Comparison of ENCODE assay signal across 13 cellular contexts in genomic region chr13:110359840-110360301, GRCh38. TPM values are rescaled to one million over a fixed set of nuclear protein-coding genes. Genes with fewer than 3 reads are reported as not detected.
DNase-seq lines count a peak whose midpoint lies in the region; ATAC-seq and TF ChIP-seq lines count a peak whose summit lies in the region.
"Had no signal": no experiment of that assay in that cellular context is flagged by ENCODE, and none has a peak within 500 bp of the region (broad histone marks: within the 10 kb centered on the region; RNA-seq: fewer than 3 reads in every experiment).

No MANE protein-coding gene starts in this region.

- no peaks in the 10 kb centered on the region for H3K4me1 Mint-ChIP-seq in natural killer cell treated with Interleukin-12 subunit alpha and Interleukin-12 subunit beta and Interleukin-15 and Interleukin-18, amount 100 ng/mL, for 72 hours (ENCODE audit: low read depth in 2 of 2)
- H3K4me1 Mint-ChIP-seq in activated CD4-positive, alpha-beta T cell treated with anti-CD3 and anti-CD28 coated beads, Interleukin-2, amount 10 ng/mL, durations not matched to agents 24 days and 14 days, result no peaks in the 10 kb centered on the region
- no peaks in the 10 kb centered on the region for H3K4me1 Mint-ChIP-seq in activated CD8-positive, alpha-beta T cell treated with anti-CD3 and anti-CD28 coated beads, Interleukin-2, amount 10 ng/mL, durations not matched to agents 7 days and 5 days (ENCODE audit: low read depth)

- DNase-seq in AG04449 (ENCODE audit: low read depth, low spot score) (peak; percentile 74), SJSA1 (ENCODE audit: low read depth in 1 of 2, low spot score in 2 of 2) (peak; percentile 87 to 88), esophagus muscularis mucosa (ENCODE audit: extremely low spot score) (no peak), iPS-NIHi7 (ENCODE audit: extremely low spot score) (no peak)
- DNase-seq in natural killer cell treated with Interleukin-12 subunit alpha and Interleukin-12 subunit beta and Interleukin-15 and Interleukin-18, amount 100 ng/mL, for 72 hours (ENCODE audit: low spot score), result no peak
- DNase-seq in activated CD4-positive, alpha-beta T cell treated with anti-CD3 and anti-CD28 coated beads, Interleukin-2, amount 10 ng/mL, durations not matched to agents 24 days and 14 days, result no peak
- DNase-seq in activated CD8-positive, alpha-beta T cell treated with anti-CD3 and anti-CD28 coated beads, Interleukin-2, amount 10 ng/mL, durations not matched to agents 7 days and 5 days, result no peak
- DNase-seq: activated naive CD4-positive, alpha-beta T cell treated with Interleukin-2 at 50 U/mL for 16 hours; foreskin fibroblast; NCI-H510A had no signal

- TF ChIP-seq CTCF in AG04449 (IDR thresholded peaks at IDR 0.05; ENCODE audit: insufficient read depth, low read length, missing control alignments) (no peak), esophagus muscularis mucosa (IDR thresholded peaks at IDR 0.05) (no peak), neural cell (IDR thresholded peaks at IDR 0.05; ENCODE audit: poor library complexity, severe bottlenecking) (no peak)

- no peak overlapping the region for H3K4me3 ChIP-seq in AG04449 (ENCODE audit: low read depth, low read length)
- no peak overlapping the region for H3K4me3 ChIP-seq in SJSA1
- no peak overlapping the region for H3K4me3 ChIP-seq in esophagus muscularis mucosa
- no peak overlapping the region for H3K4me3 ChIP-seq in neural cell (ENCODE audit: low read length)

- POLR2A ChIA-PET in AG04449 (lab: Yijun Ruan, JAX), result no interaction called here
- POLR2A ChIA-PET in activated CD8-positive, alpha-beta T cell treated with anti-CD3 and anti-CD28 coated beads, Interleukin-2, amount 10 ng/mL, durations not matched to agents 7 days and 5 days (lab: Charles Lee), result no interaction called here

- H3K36me3 Mint-ChIP-seq in natural killer cell treated with Interleukin-12 subunit alpha and Interleukin-12 subunit beta and Interleukin-15 and Interleukin-18, amount 100 ng/mL, for 72 hours, result no peaks in the 10 kb centered on the region
- no peaks in the 10 kb centered on the region for H3K36me3 Mint-ChIP-seq in activated CD4-positive, alpha-beta T cell treated with anti-CD3 and anti-CD28 coated beads, Interleukin-2, amount 10 ng/mL, durations not matched to agents 24 days and 14 days (ENCODE audit: low read depth)
- no peaks in the 10 kb centered on the region for H3K36me3 Mint-ChIP-seq in activated CD8-positive, alpha-beta T cell treated with anti-CD3 and anti-CD28 coated beads, Interleukin-2, amount 10 ng/mL, durations not matched to agents 7 days and 5 days (ENCODE audit: low read depth)

- no peaks in the 10 kb centered on the region for H3K9me3 ChIP-seq in SJSA1 (replicated peaks)
- no peaks in the 10 kb centered on the region for H3K9me3 ChIP-seq in esophagus muscularis mucosa
- H3K9me3 ChIP-seq in neural cell (ENCODE audit: low read length), result no peaks in the 10 kb centered on the region
- H3K9me3 ChIP-seq: neutrophil had no signal

- ATAC-seq in natural killer cell treated with Interleukin-12 subunit alpha and Interleukin-12 subunit beta and Interleukin-15 and Interleukin-18, amount 100 ng/mL, for 72 hours, result no peak
- ATAC-seq in activated CD8-positive, alpha-beta T cell treated with anti-CD3 and anti-CD28 coated beads, Interleukin-2, amount 10 ng/mL, durations not matched to agents 7 days and 5 days, result no peak
- ATAC-seq: Panc1 had no signal

- no peaks in the 10 kb centered on the region for H3F3A ChIP-seq in neural cell (ENCODE audit: insufficient read depth, low read length, poor library complexity, severe bottlenecking)

- no peak overlapping the region for H3K27ac Mint-ChIP-seq in natural killer cell treated with Interleukin-12 subunit alpha and Interleukin-12 subunit beta and Interleukin-15 and Interleukin-18, amount 100 ng/mL, for 72 hours
- no peak overlapping the region for H3K27ac Mint-ChIP-seq in activated CD4-positive, alpha-beta T cell treated with anti-CD3 and anti-CD28 coated beads, Interleukin-2, amount 10 ng/mL, durations not matched to agents 24 days and 14 days
- H3K27ac Mint-ChIP-seq in activated CD8-positive, alpha-beta T cell treated with anti-CD3 and anti-CD28 coated beads, Interleukin-2, amount 10 ng/mL, durations not matched to agents 7 days and 5 days, result no peak overlapping the region

- H3K4me1 ChIP-seq in SJSA1 (replicated peaks), result peaks cover 29% of the 10 kb centered on the region
- peaks cover 43 to 78% (median 74%) of the 10 kb centered on the region in 4 donors for H3K4me1 ChIP-seq in esophagus muscularis mucosa

- no peak overlapping the region for H3K4me2 ChIP-seq in neural cell (ENCODE audit: low read length)

- TF ChIP-seq POLR2A in esophagus muscularis mucosa (IDR thresholded peaks at IDR 0.05; ENCODE audit: low read depth), result no peak

- TF ChIP-seq RAD21 in neural cell (conservative IDR thresholded peaks at IDR 0.05), result no peak

- H3K4me3 Mint-ChIP-seq in natural killer cell treated with Interleukin-12 subunit alpha and Interleukin-12 subunit beta and Interleukin-15 and Interleukin-18, amount 100 ng/mL, for 72 hours, result no peak overlapping the region
- no peak overlapping the region for H3K4me3 Mint-ChIP-seq in activated CD4-positive, alpha-beta T cell treated with anti-CD3 and anti-CD28 coated beads, Interleukin-2, amount 10 ng/mL, durations not matched to agents 24 days and 14 days
- H3K4me3 Mint-ChIP-seq in activated CD8-positive, alpha-beta T cell treated with anti-CD3 and anti-CD28 coated beads, Interleukin-2, amount 10 ng/mL, durations not matched to agents 7 days and 5 days, result no peak overlapping the region

- no peaks in the 10 kb centered on the region for H3K9me2 ChIP-seq in neural cell (ENCODE audit: insufficient read depth, low read length)

- CTCF ChIA-PET in AG04449 (lab: Yijun Ruan, JAX), result interaction anchor here (0.8 to 2.4 kb wide), 3 partner anchors 44 to 127 kb away, joined by 3 to 7 read pairs (median 5); no protein-coding TSS in a partner anchor
- CTCF ChIA-PET in activated CD8-positive, alpha-beta T cell treated with anti-CD3 and anti-CD28 coated beads, Interleukin-2, amount 10 ng/mL, durations not matched to agents 7 days and 5 days (lab: Charles Lee), result no interaction called here

- H3K27ac ChIP-seq in SJSA1, result peak overlapping the region; percentile 71
- peak overlapping the region; percentile 83 to 93 (median 88) for H3K27ac ChIP-seq in esophagus muscularis mucosa (replicated peaks in 1 of 4)
- peak overlapping the region; percentile 30 for H3K27ac ChIP-seq in neural cell (ENCODE audit: low read length)
- H3K27ac ChIP-seq: neutrophil had no signal

- H3K9me3 Mint-ChIP-seq in natural killer cell treated with Interleukin-12 subunit alpha and Interleukin-12 subunit beta and Interleukin-15 and Interleukin-18, amount 100 ng/mL, for 72 hours, result no peaks in the 10 kb centered on the region
- H3K9me3 Mint-ChIP-seq in activated CD4-positive, alpha-beta T cell treated with anti-CD3 and anti-CD28 coated beads, Interleukin-2, amount 10 ng/mL, durations not matched to agents 24 days and 14 days, result no peaks in the 10 kb centered on the region
- no peaks in the 10 kb centered on the region for H3K9me3 Mint-ChIP-seq in activated CD8-positive, alpha-beta T cell treated with anti-CD3 and anti-CD28 coated beads, Interleukin-2, amount 10 ng/mL, durations not matched to agents 7 days and 5 days (ENCODE audit: insufficient read depth)

- H2AFZ ChIP-seq in neural cell (ENCODE audit: low read depth, low read length), result no peak overlapping the region

- no peaks in the 10 kb centered on the region for H3K27me3 ChIP-seq in SJSA1 (replicated peaks)
- H3K27me3 ChIP-seq in esophagus muscularis mucosa, result no peaks in the 10 kb centered on the region
- no peaks in the 10 kb centered on the region for H3K27me3 ChIP-seq in neural cell (ENCODE audit: insufficient read depth, low read depth, low read length)

- no peak for TF ChIP-seq EP300 in esophagus muscularis mucosa (IDR thresholded peaks at IDR 0.05)
- no peak for TF ChIP-seq EP300 in neural cell (conservative IDR thresholded peaks at IDR 0.05; ENCODE audit: poor library complexity, severe bottlenecking)

- no peaks in the 10 kb centered on the region for H4K20me1 ChIP-seq in neural cell (ENCODE audit: insufficient read depth)

- intact Hi-C loops in esophagus muscularis mucosa (cut with DNase I), result no loop called here
- intact Hi-C loops in activated CD4-positive, alpha-beta T cell treated with anti-CD3 and anti-CD28 coated beads, Interleukin-2, amount 10 ng/mL, durations not matched to agents 24 days and 14 days (cut with micrococcal nuclease), result no loop called here

- H3K27me3 Mint-ChIP-seq in natural killer cell treated with Interleukin-12 subunit alpha and Interleukin-12 subunit beta and Interleukin-15 and Interleukin-18, amount 100 ng/mL, for 72 hours, result peaks cover 7 to 24% of the 10 kb centered on the region in 2 donors
- H3K27me3 Mint-ChIP-seq in activated CD4-positive, alpha-beta T cell treated with anti-CD3 and anti-CD28 coated beads, Interleukin-2, amount 10 ng/mL, durations not matched to agents 24 days and 14 days, result peaks cover 2% of the 10 kb centered on the region
- H3K27me3 Mint-ChIP-seq in activated CD8-positive, alpha-beta T cell treated with anti-CD3 and anti-CD28 coated beads, Interleukin-2, amount 10 ng/mL, durations not matched to agents 7 days and 5 days (ENCODE audit: low read depth), result no peaks in the 10 kb centered on the region

- H3K9ac ChIP-seq in neural cell (ENCODE audit: low read length), result no peak overlapping the region

- H3K79me2 ChIP-seq in neural cell (replicated peaks; ENCODE audit: insufficient read depth, low read length), result no peaks in the 10 kb centered on the region

- H3K36me3 ChIP-seq in SJSA1 (peaks cover 54% of the 10 kb centered on the region), esophagus muscularis mucosa (peaks cover 0 to 29% (median 12%) of the 10 kb centered on the region in 4 donors), neural cell (ENCODE audit: insufficient read depth, low read length) (no peaks in the 10 kb centered on the region)
- H3K36me3 ChIP-seq: neutrophil had no signal

- 53% methylated on average over 7 of the region's 7 CpGs for WGBS in esophagus muscularis mucosa

RNA-seq across cellular contexts. Expression of gene COL4A2, which starts 52.8 kb away (rescaled TPM):
- total RNA-seq in SJSA1 (2014; rRNA removed; shearing (Covaris generic)), result 677 and 741 TPM in 2 replicates
- total RNA-seq in esophagus muscularis mucosa, result 100 to 1,000 TPM; 419 to 931 (median 555) TPM
- polyA plus RNA-seq in neural cell, result 30.8 and 38.7 TPM in 2 replicates
- 86.7 and 110 TPM in 2 replicates for polyA minus RNA-seq in neural cell
- not detected for total RNA-seq in natural killer cell treated with Interleukin-12 subunit alpha and Interleukin-12 subunit beta and Interleukin-15 and Interleukin-18, amount 100 ng/mL, for 72 hours
- total RNA-seq in activated CD4-positive, alpha-beta T cell treated with anti-CD3 and anti-CD28 coated beads, Interleukin-2, amount 10 ng/mL, durations not matched to agents 24 days and 14 days, result not detected in 2 replicates
- total RNA-seq in activated CD8-positive, alpha-beta T cell treated with anti-CD3 and anti-CD28 coated beads, Interleukin-2, amount 10 ng/mL, durations not matched to agents 7 days and 5 days, result not detected

RNA-seq across cellular contexts. Expression of gene COL4A1, which starts 52.9 kb away (rescaled TPM):
- 489 and 591 TPM in 2 replicates for total RNA-seq in SJSA1 (2014; rRNA removed; shearing (Covaris generic))
- 100 to 1,000 TPM; 328 to 578 (median 405) TPM for total RNA-seq in esophagus muscularis mucosa
- 13.1 and 13.2 TPM in 2 replicates for polyA plus RNA-seq in neural cell
- 13.4 and 16.2 TPM in 2 replicates for polyA minus RNA-seq in neural cell
- total RNA-seq in natural killer cell treated with Interleukin-12 subunit alpha and Interleukin-12 subunit beta and Interleukin-15 and Interleukin-18, amount 100 ng/mL, for 72 hours, result not detected
- not detected in 2 replicates for total RNA-seq in activated CD4-positive, alpha-beta T cell treated with anti-CD3 and anti-CD28 coated beads, Interleukin-2, amount 10 ng/mL, durations not matched to agents 24 days and 14 days
- total RNA-seq in activated CD8-positive, alpha-beta T cell treated with anti-CD3 and anti-CD28 coated beads, Interleukin-2, amount 10 ng/mL, durations not matched to agents 7 days and 5 days, result not detected

Comparison
In these comparisons a context has a peak if more than half of its experiments do, and no peak if none do; other contexts are left out.
1. DNase-seq: peak in AG04449 (single experiment) and SJSA1 (2 of 2); none in esophagus muscularis mucosa (single experiment), natural killer cell treated with Interleukin-12 subunit alpha and Interleukin-12 subunit beta and Interleukin-15 and Interleukin-18, amount 100 ng/mL, for 72 hours (single experiment), iPS-NIHi7 (single experiment), activated CD4-positive, alpha-beta T cell treated with anti-CD3 and anti-CD28 coated beads, Interleukin-2, amount 10 ng/mL, durations not matched to agents 24 days and 14 days (single experiment) and activated CD8-positive, alpha-beta T cell treated with anti-CD3 and anti-CD28 coated beads, Interleukin-2, amount 10 ng/mL, durations not matched to agents 7 days and 5 days (single experiment).
2. H3K27ac ChIP-seq: peak in every context shown above with its lines; median percentile 88 in esophagus muscularis mucosa; 71 in SJSA1; 30 in neural cell.
3. RNA of gene COL4A2, which starts 52.8 kb away (total RNA-seq): 677 to 741 TPM in SJSA1 and 419 to 931 TPM in esophagus muscularis mucosa; not detected in natural killer cell treated with Interleukin-12 subunit alpha and Interleukin-12 subunit beta and Interleukin-15 and Interleukin-18, amount 100 ng/mL, for 72 hours, not detected in activated CD4-positive, alpha-beta T cell treated with anti-CD3 and anti-CD28 coated beads, Interleukin-2, amount 10 ng/mL, durations not matched to agents 24 days and 14 days and not detected in activated CD8-positive, alpha-beta T cell treated with anti-CD3 and anti-CD28 coated beads, Interleukin-2, amount 10 ng/mL, durations not matched to agents 7 days and 5 days; every median in the first group is over 100 times any median in the second.
4. RNA of gene COL4A1, which starts 52.9 kb away (total RNA-seq): 489 to 591 TPM in SJSA1 and 328 to 578 TPM in esophagus muscularis mucosa; not detected in natural killer cell treated with Interleukin-12 subunit alpha and Interleukin-12 subunit beta and Interleukin-15 and Interleukin-18, amount 100 ng/mL, for 72 hours, not detected in activated CD4-positive, alpha-beta T cell treated with anti-CD3 and anti-CD28 coated beads, Interleukin-2, amount 10 ng/mL, durations not matched to agents 24 days and 14 days and not detected in activated CD8-positive, alpha-beta T cell treated with anti-CD3 and anti-CD28 coated beads, Interleukin-2, amount 10 ng/mL, durations not matched to agents 7 days and 5 days; every median in the first group is over 100 times any median in the second.